In genomic region chr11:118766035-118766434, GRCh38 we compare ENCODE assay signal across 3 cellular contexts.
A peak's percentile ranks its signal among the peaks of the same experiment; 100 is the strongest.
TF ChIP-seq lines count a peak whose summit lies in the region.

No MANE protein-coding gene starts in this region.

TF ChIP-seq in HepG2, 621 proteins besides CTCF, POLR2A, EP300 and RAD21:
- no peak for TF ChIP-seq NFE2 (CRISPR knock-in tag; IDR thresholded peaks at IDR 0.05)
- TF ChIP-seq ZNF468 (CRISPR knock-in tag; IDR thresholded peaks at IDR 0.05): no peak
- TF ChIP-seq BORCS8-MEF2B (CRISPR knock-in tag; IDR thresholded peaks at IDR 0.05): no peak
- TF ChIP-seq RXRB (CRISPR knock-in tag; IDR thresholded peaks at IDR 0.05; ENCODE audit: borderline replicate concordance): no peak
- peak; percentile 66; the same call in 1 of the 2 replicates for TF ChIP-seq ZNF121 (CRISPR knock-in tag; IDR thresholded peaks at IDR 0.05)

TF ChIP-seq in HEK293, 187 proteins besides CTCF, POLR2A, EP300 and RAD21:
- TF ChIP-seq ZNF121 (tag by site-specific recombination; IDR thresholded peaks at IDR 0.05) (peak; percentile 31; the same call in 1 of the 2 replicates), HOXA7 (CRISPR knock-in tag; IDR thresholded peaks at IDR 0.05; ENCODE audit: borderline replicate concordance) (no peak)

TF ChIP-seq in K562, 482 proteins besides CTCF, POLR2A, EP300 and RAD21:
- peak; percentile 72 for TF ChIP-seq ZNF121 (CRISPR knock-in tag; conservative IDR thresholded peaks at IDR 0.05)
- TF ChIP-seq MXI1 (IDR thresholded peaks at IDR 0.05; ENCODE audit: low read depth, low read length): no peak
